Comparison of ENCODE assay signal across 8 cellular contexts in the genomic region with DNA sequence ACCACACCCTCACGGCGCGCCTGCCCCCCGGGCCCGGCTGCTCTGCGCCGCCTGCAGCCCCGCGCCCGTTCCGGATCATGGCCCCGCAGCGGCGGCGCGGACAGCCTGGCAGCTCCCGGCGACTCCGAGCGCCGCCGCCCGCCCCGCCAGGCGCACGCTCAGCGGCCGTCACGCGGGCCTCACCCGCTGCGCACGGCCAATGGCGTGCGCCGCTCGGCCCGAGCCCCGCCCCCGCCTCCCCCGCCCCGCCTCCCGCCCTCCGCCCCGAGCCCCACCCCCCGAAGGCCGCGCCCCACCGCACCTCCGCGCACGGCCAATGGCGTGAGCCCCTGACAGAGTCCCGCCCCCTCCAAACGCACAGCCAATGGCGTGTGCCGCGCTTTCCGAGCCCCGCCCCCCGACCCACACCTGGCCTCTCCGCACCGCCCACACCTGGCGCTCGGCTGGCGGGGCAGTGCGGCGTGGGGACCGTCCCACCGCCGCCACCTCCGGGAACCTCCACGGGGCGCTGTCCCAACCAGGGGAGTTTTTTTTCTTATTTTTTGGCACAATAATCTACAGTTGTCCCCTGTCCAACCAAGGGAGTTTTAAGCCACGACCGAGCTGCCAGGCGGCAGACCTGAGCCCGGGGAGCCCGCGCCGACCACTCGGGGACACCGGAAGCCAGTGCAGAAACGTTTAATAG. TPM values are rescaled to one million over a fixed set of nuclear protein-coding genes. Genes with fewer than 3 reads are reported as not detected.
DNase-seq lines count a peak whose midpoint lies in the region; ATAC-seq and TF ChIP-seq lines count a peak whose summit lies in the region.

A gene (minus strand): TSS at position 123 of the 685 bp plus-strand sequence. CDS start 44 bp downstream, at position 79.

- H3K79me2 ChIP-seq in hepatocyte: peaks cover 35% of the 10 kb centered on the region

- ATAC-seq in HG02938 (IDR thresholded peaks at IDR 0.05; ENCODE audit: unreplicated experiment) (peak; percentile 59), HG03469 (IDR thresholded peaks at IDR 0.05; ENCODE audit: unreplicated experiment) (no peak)

- H3K36me3 ChIP-seq in hepatocyte (replicated peaks; ENCODE audit: insufficient read depth, low read depth): no peaks in the 10 kb centered on the region

- no peaks in the 10 kb centered on the region for H3K9me2 ChIP-seq in hepatocyte (replicated peaks; ENCODE audit: insufficient read depth)

- in situ Hi-C loops in GM13977 (cut with MboI; ENCODE audit: low pct_unique_long_range_greater_than_20kb, low sequenced_read_pairs, unreplicated experiment): no loop called here
- in situ Hi-C loops in astrocyte of the cerebellum (cut with HindIII; ENCODE audit: low sequenced_read_pairs): no loop called here

- TF ChIP-seq CTCF in GM13977 (IDR thresholded peaks at IDR 0.05; ENCODE audit: extremely low read depth, insufficient read depth, missing control alignments) (no peak), astrocyte of the cerebellum (IDR thresholded peaks at IDR 0.05; ENCODE audit: low read depth, low read length, missing control alignments) (no peak), hepatocyte (IDR thresholded peaks at IDR 0.05; ENCODE audit: poor library complexity) (peak; percentile 22), retinal pigment epithelial cell (conservative IDR thresholded peaks at IDR 0.05; ENCODE audit: low read depth, low read length) (no peak)

- H3K4me1 ChIP-seq in hepatocyte (ENCODE audit: insufficient read depth): peaks cover 24% of the 10 kb centered on the region

- H3K4me2 ChIP-seq in hepatocyte: peak within 1 kb of the TSS; percentile 98

- peak within 1 kb of the TSS; percentile 64 for H3K4me3 ChIP-seq in astrocyte of the cerebellum (ENCODE audit: low read depth, low read length)
- H3K4me3 ChIP-seq in hepatocyte: peak within 1 kb of the TSS; percentile 66
- H3K4me3 ChIP-seq in retinal pigment epithelial cell (ENCODE audit: low read length): peak within 1 kb of the TSS; percentile 73

- H3K27ac ChIP-seq in hepatocyte: peak within 1 kb of the TSS; percentile 88

- no peaks in the 10 kb centered on the region for H3K9me3 ChIP-seq in hepatocyte (ENCODE audit: low read depth)

- peaks cover 4% of the 10 kb centered on the region for H4K20me1 ChIP-seq in hepatocyte (ENCODE audit: insufficient read depth, poor library complexity, severe bottlenecking)

- 26% methylated on average over 23 of the region's 84 CpGs for WGBS in hepatocyte (ENCODE audit: low lambda C conversion rate, missing lambda C conversion rate)

- H3K27me3 ChIP-seq in hepatocyte: no peaks in the 10 kb centered on the region

- DNase-seq in GM13977 (ENCODE audit: low spot score): peak; percentile 100
- peak; percentile 24 for DNase-seq in NCI-H2029 treated with DMSO at 0.1 percent for 48 hours (lab: John Stamatoyannopoulos, UW)
- DNase-seq in T1000 (lab: John Stamatoyannopoulos, UW): peak; percentile 95
- DNase-seq in astrocyte of the cerebellum (ENCODE audit: low read depth): peak; percentile 48
- DNase-seq in hepatocyte (ENCODE audit: low spot score): peak; percentile 98
- peak; percentile 54 for DNase-seq in retinal pigment epithelial cell (ENCODE audit: low read depth)

- H2AFZ ChIP-seq in hepatocyte: no peak within 1 kb of the TSS

RNA-seq across cellular contexts. Expression of the gene that starts here (rescaled TPM):
- 81.1 and 84.7 TPM in 2 replicates for total RNA-seq in hepatocyte
- polyA plus RNA-seq in hepatocyte: 124 and 126 TPM in 2 replicates

Comparison
In these comparisons a context has a peak if more than half of its experiments do, and no peak if none do; other contexts are left out.
1. DNase-seq: peak in every context shown above with its lines; median percentile 100 in GM13977; 98 in hepatocyte; 95 in T1000; 54 in retinal pigment epithelial cell; 48 in astrocyte of the cerebellum; 24 in NCI-H2029 treated with DMSO at 0.1 percent for 48 hours.